Comparison of ENCODE assay signal across 1 cellular context in genomic region chr1:999797-1000356, GRCh38.
TF ChIP-seq lines count a peak whose summit lies in the region.

A gene with protein sequence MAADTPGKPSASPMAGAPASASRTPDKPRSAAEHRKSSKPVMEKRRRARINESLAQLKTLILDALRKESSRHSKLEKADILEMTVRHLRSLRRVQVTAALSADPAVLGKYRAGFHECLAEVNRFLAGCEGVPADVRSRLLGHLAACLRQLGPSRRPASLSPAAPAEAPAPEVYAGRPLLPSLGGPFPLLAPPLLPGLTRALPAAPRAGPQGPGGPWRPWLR (minus strand): TSS chr1:1000097. CDS start chr1:999973, 124 bp downstream.

TF ChIP-seq in HepG2, 621 proteins besides CTCF, POLR2A, EP300 and RAD21 (continued from another document and continues in another):
- TF ChIP-seq, protein P1, sequence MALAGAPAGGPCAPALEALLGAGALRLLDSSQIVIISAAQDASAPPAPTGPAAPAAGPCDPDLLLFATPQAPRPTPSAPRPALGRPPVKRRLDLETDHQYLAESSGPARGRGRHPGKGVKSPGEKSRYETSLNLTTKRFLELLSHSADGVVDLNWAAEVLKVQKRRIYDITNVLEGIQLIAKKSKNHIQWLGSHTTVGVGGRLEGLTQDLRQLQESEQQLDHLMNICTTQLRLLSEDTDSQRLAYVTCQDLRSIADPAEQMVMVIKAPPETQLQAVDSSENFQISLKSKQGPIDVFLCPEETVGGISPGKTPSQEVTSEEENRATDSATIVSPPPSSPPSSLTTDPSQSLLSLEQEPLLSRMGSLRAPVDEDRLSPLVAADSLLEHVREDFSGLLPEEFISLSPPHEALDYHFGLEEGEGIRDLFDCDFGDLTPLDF (CRISPR knock-in tag; IDR thresholded peaks at IDR 0.05) = no peak
- TF ChIP-seq, protein P2, sequence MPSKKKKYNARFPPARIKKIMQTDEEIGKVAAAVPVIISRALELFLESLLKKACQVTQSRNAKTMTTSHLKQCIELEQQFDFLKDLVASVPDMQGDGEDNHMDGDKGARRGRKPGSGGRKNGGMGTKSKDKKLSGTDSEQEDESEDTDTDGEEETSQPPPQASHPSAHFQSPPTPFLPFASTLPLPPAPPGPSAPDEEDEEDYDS (CRISPR knock-in tag; IDR thresholded peaks at IDR 0.05) = peak; percentile 97
- no peak for TF ChIP-seq BCL3 (CRISPR knock-in tag; IDR thresholded peaks at IDR 0.05)
- no peak for TF ChIP-seq ONECUT2 (CRISPR knock-in tag; IDR thresholded peaks at IDR 0.05)
- TF ChIP-seq ZNF235 (CRISPR knock-in tag; IDR thresholded peaks at IDR 0.05; ENCODE audit: borderline replicate concordance) = 0 out of 2 replicates have a peak, but pooled peaks have one; percentile 25
- no peak for TF ChIP-seq ZNF333 (CRISPR knock-in tag; IDR thresholded peaks at IDR 0.05; ENCODE audit: borderline replicate concordance)
- peak; percentile 55; the same call in 1 of the 2 replicates for TF ChIP-seq ZSCAN31 (CRISPR knock-in tag; IDR thresholded peaks at IDR 0.05; ENCODE audit: low read depth)
- TF ChIP-seq SP140L (CRISPR knock-in tag; IDR thresholded peaks at IDR 0.05; ENCODE audit: borderline replicate concordance) = no peak
- 0 out of 2 replicates have a peak, but pooled peaks have one; percentile 15 for TF ChIP-seq ZSCAN21 (CRISPR knock-in tag; IDR thresholded peaks at IDR 0.05; ENCODE audit: borderline replicate concordance)
- no peak for TF ChIP-seq PHF20 (CRISPR knock-in tag; IDR thresholded peaks at IDR 0.05)
- no peak for TF ChIP-seq ZNF646 (CRISPR knock-in tag; IDR thresholded peaks at IDR 0.05)
- TF ChIP-seq, protein P3, sequence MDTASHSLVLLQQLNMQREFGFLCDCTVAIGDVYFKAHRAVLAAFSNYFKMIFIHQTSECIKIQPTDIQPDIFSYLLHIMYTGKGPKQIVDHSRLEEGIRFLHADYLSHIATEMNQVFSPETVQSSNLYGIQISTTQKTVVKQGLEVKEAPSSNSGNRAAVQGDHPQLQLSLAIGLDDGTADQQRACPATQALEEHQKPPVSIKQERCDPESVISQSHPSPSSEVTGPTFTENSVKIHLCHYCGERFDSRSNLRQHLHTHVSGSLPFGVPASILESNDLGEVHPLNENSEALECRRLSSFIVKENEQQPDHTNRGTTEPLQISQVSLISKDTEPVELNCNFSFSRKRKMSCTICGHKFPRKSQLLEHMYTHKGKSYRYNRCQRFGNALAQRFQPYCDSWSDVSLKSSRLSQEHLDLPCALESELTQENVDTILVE (CRISPR knock-in tag; IDR thresholded peaks at IDR 0.05) = 0 out of 2 replicates have a peak, but pooled peaks have one; percentile 96
- no peak for TF ChIP-seq HNF1A (IDR thresholded peaks at IDR 0.05; ENCODE audit: low read depth)
- 0 out of 2 replicates have a peak, but pooled peaks have one; percentile 11 for TF ChIP-seq HNF1A (CRISPR knock-in tag; IDR thresholded peaks at IDR 0.05; ENCODE audit: borderline replicate concordance)
- no peak for TF ChIP-seq MTA3 (CRISPR knock-in tag; IDR thresholded peaks at IDR 0.05)
- TF ChIP-seq PATZ1 (CRISPR knock-in tag; IDR thresholded peaks at IDR 0.05) = peak; percentile 99
- TF ChIP-seq ZNF776 (CRISPR knock-in tag; IDR thresholded peaks at IDR 0.05) = no peak
- no peak for TF ChIP-seq DDIT3 (CRISPR knock-in tag; IDR thresholded peaks at IDR 0.05)
- TF ChIP-seq ZBTB1 (CRISPR knock-in tag; IDR thresholded peaks at IDR 0.05; ENCODE audit: borderline replicate concordance) = no peak
- no peak for TF ChIP-seq GABPA (IDR thresholded peaks at IDR 0.05; ENCODE audit: low read depth, low read length)
- TF ChIP-seq GABPA (CRISPR knock-in tag; IDR thresholded peaks at IDR 0.05; ENCODE audit: low read depth) = no peak
- no peak; the same call in 1 of the 2 replicates for TF ChIP-seq NR2C2 (CRISPR knock-in tag; IDR thresholded peaks at IDR 0.05; ENCODE audit: borderline replicate concordance)
- no peak for TF ChIP-seq FOXA3 (CRISPR knock-in tag; IDR thresholded peaks at IDR 0.05)
- no peak for TF ChIP-seq XRCC5 (optimal IDR thresholded peaks at IDR 0.05; ENCODE audit: low read length)
- no peak; the same call in 1 of the 2 replicates for TF ChIP-seq ZNF784 (CRISPR knock-in tag; IDR thresholded peaks at IDR 0.05; ENCODE audit: borderline replicate concordance)
- no peak for TF ChIP-seq ZNF484 (CRISPR knock-in tag; IDR thresholded peaks at IDR 0.05; ENCODE audit: borderline replicate concordance, low read depth)
- no peak for TF ChIP-seq SIX4 (CRISPR knock-in tag; IDR thresholded peaks at IDR 0.05)
- TF ChIP-seq ELF4 (CRISPR knock-in tag; IDR thresholded peaks at IDR 0.05; ENCODE audit: borderline replicate concordance) = no peak
- TF ChIP-seq NFYB (CRISPR knock-in tag; IDR thresholded peaks at IDR 0.05) = peak; percentile 76
- 0 out of 2 replicates have a peak, but pooled peaks have one; percentile 18 for TF ChIP-seq MEIS1 (CRISPR knock-in tag; IDR thresholded peaks at IDR 0.05; ENCODE audit: borderline replicate concordance)
- TF ChIP-seq, protein P4, sequence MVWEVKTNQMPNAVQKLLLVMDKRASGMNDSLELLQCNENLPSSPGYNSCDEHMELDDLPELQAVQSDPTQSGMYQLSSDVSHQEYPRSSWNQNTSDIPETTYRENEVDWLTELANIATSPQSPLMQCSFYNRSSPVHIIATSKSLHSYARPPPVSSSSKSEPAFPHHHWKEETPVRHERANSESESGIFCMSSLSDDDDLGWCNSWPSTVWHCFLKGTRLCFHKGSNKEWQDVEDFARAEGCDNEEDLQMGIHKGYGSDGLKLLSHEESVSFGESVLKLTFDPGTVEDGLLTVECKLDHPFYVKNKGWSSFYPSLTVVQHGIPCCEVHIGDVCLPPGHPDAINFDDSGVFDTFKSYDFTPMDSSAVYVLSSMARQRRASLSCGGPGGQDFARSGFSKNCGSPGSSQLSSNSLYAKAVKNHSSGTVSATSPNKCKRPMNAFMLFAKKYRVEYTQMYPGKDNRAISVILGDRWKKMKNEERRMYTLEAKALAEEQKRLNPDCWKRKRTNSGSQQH (CRISPR knock-in tag; IDR thresholded peaks at IDR 0.05; ENCODE audit: low read depth) = no peak
- TF ChIP-seq ELF3 (CRISPR knock-in tag; IDR thresholded peaks at IDR 0.05) = no peak
- no peak for TF ChIP-seq ZNF256 (CRISPR knock-in tag; conservative IDR thresholded peaks at IDR 0.05)
- TF ChIP-seq XBP1 (CRISPR knock-in tag; IDR thresholded peaks at IDR 0.05) = no peak
